11 cellular contexts compared by ENCODE assay signal in genomic region chr20:46959081-46959692, GRCh38.
DNase-seq lines count a peak whose midpoint lies in the region; ATAC-seq, FAIRE-seq and TF ChIP-seq lines count a peak whose summit lies in the region.
"Had no signal": no experiment of that assay in that cellular context is flagged by ENCODE, and none has a peak within 500 bp of the region (broad histone marks: within the 10 kb centered on the region; RNA-seq: fewer than 3 reads in every experiment).

No MANE protein-coding gene starts in this region.

- 27% methylated on average over 13 of the region's 13 CpGs for WGBS in HepG2 (ENCODE audit: low lambda C conversion rate)
- WGBS in tibial nerve, 2 donors: 60 to 65% methylated on average over 13 of the region's 13 CpGs

- POLR2A ChIA-PET in HepG2 (lab: Yijun Ruan, JAX): no interaction called here

- in situ Hi-C loops in brain microvascular endothelial cell (cut with HindIII; ENCODE audit: low pct_ligation_motif_present, low sequenced_read_pairs): no loop called here
- in situ Hi-C loops in HepG2 (cut with HindIII; ENCODE audit: extremely low pct_ligation_motif_present, low pct_unique_long_range_greater_than_20kb): no loop called here

- H3K36me3 ChIP-seq in brain microvascular endothelial cell (replicated peaks): no peaks in the 10 kb centered on the region
- H3K36me3 ChIP-seq in HepG2 (replicated peaks in 1 of 2; ENCODE audit: control insufficient read depth in 1 of 2, insufficient read depth in 2 of 2, low read length in 2 of 2): no peaks in the 10 kb centered on the region
- H3K36me3 ChIP-seq in tibial nerve: peaks cover 0 to 9% (median 0%) of the 10 kb centered on the region in 3 donors
- H3K36me3 ChIP-seq: cardiac muscle cell had no signal

- BruUV-seq in HepG2 (replicated peaks; lab: Mats Ljungman, UMichigan): no TSS peak

- H3K4me3 ChIP-seq in brain microvascular endothelial cell (ENCODE audit: low read depth, low read length) (no peak overlapping the region), HepG2 (replicated peaks in 1 of 3; ENCODE audit: insufficient read depth in 1 of 3, low read depth in 2 of 3, low read length in 3 of 3) (no peak overlapping the region), tibial nerve (no peak overlapping the region)
- H3K4me3 ChIP-seq: cardiac muscle cell had no signal

- no peak overlapping the region for H2AFZ ChIP-seq in HepG2 (ENCODE audit: low read length)

- H3K27me3 ChIP-seq in brain microvascular endothelial cell (replicated peaks): no peaks in the 10 kb centered on the region
- peaks cover 1 to 21% of the 10 kb centered on the region in 2 experiments; a peak in 2 of 5 replicates for H3K27me3 ChIP-seq in HepG2 (ENCODE audit: control insufficient read depth in 1 of 2, insufficient read depth in 2 of 2, low read length in 2 of 2)
- no peaks in the 10 kb centered on the region for H3K27me3 ChIP-seq in tibial nerve
- H3K27me3 ChIP-seq: cardiac muscle cell had no signal

- H3K9me3 ChIP-seq in HepG2 (ENCODE audit: low read length) (no peaks in the 10 kb centered on the region), tibial nerve (peaks cover 0 to 13% (median 0%) of the 10 kb centered on the region in 4 donors)

- no peak for TF ChIP-seq RAD21 in HepG2 (CRISPR knock-in tag; IDR thresholded peaks at IDR 0.05)

- no peak overlapping the region for H3K9ac ChIP-seq in HepG2 (ENCODE audit: insufficient read depth, low read depth, low read length)

- H3K27ac ChIP-seq in brain microvascular endothelial cell (peak overlapping the region; percentile 22), HepG2 (ENCODE audit: extremely low read length, insufficient read depth, low read length) (no peak overlapping the region), tibial nerve (no peak overlapping the region)
- H3K27ac ChIP-seq: cardiac muscle cell had no signal

- peak; percentile 55 for ATAC-seq in HepG2
- ATAC-seq: activated CD8-positive, alpha-beta T cell treated with anti-CD3 and anti-CD28 coated beads, Interleukin-2, amount 10 ng/mL, durations not matched to agents 7 days and 5 days had no signal

- CTCF ChIA-PET in HepG2 (lab: Yijun Ruan, JAX; ENCODE audit: low intra/inter-chr PET ratio, low total read pairs): no interaction called here

- TF ChIP-seq EP300 in HepG2 (IDR thresholded peaks at IDR 0.05; ENCODE audit: low read depth in 2 of 2, low read length in 2 of 2): 0 out of 4 replicates have a peak, but pooled peaks of 1 of the 2 experiments have one; percentile 43
- TF ChIP-seq EP300 in HepG2 (CRISPR knock-in tag; IDR thresholded peaks at IDR 0.05; ENCODE audit: borderline replicate concordance): no peak
- TF ChIP-seq EP300 in tibial nerve (IDR thresholded peaks at IDR 0.05): no peak

- no peak for TF ChIP-seq CTCF in brain microvascular endothelial cell (IDR thresholded peaks at IDR 0.05; ENCODE audit: low read depth, low read length, missing control alignments)
- no peak for TF ChIP-seq CTCF in HepG2 (CRISPR knock-in tag; IDR thresholded peaks at IDR 0.05)
- no peak for TF ChIP-seq CTCF in tibial nerve (IDR thresholded peaks at IDR 0.05)

- peak; percentile 63 for DNase-seq in DMS53 (lab: John Stamatoyannopoulos, UW)
- DNase-seq in M059J (ENCODE audit: low read depth): peak; percentile 98
- DNase-seq in brain microvascular endothelial cell: peak; percentile 94
- peak; percentile 59 for DNase-seq in HepG2 (ENCODE audit: low spot score)
- DNase-seq in NCI-H1417 (lab: John Stamatoyannopoulos, UW): no peak
- DNase-seq in GM19238 (ENCODE audit: insufficient read length, low spot score): no peak
- no peak for DNase-seq in tibial nerve (ENCODE audit: low spot score in 2 of 2)
- DNase-seq in NCI-H82 treated with DMSO at 0.1 percent for 48 hours (lab: John Stamatoyannopoulos, UW; ENCODE audit: unreplicated experiment): no peak
- DNase-seq: activated CD8-positive, alpha-beta T cell treated with anti-CD3 and anti-CD28 coated beads, Interleukin-2, amount 10 ng/mL, durations not matched to agents 7 days and 5 days; hippocampal formation had no signal

- no peaks in the 10 kb centered on the region for H3K4me1 ChIP-seq in HepG2 (ENCODE audit: insufficient read depth, low read length)
- peaks cover 0 to 6% (median 2%) of the 10 kb centered on the region in 4 donors for H3K4me1 ChIP-seq in tibial nerve

- no peaks in the 10 kb centered on the region for H3K79me2 ChIP-seq in HepG2 (ENCODE audit: insufficient read depth, low read length)

- no peak for TF ChIP-seq POLR2A in HepG2 (IDR thresholded peaks at IDR 0.05; ENCODE audit: insufficient read depth in 1 of 2, low read depth in 2 of 2, low read length in 2 of 2)
- no peak for TF ChIP-seq POLR2A in tibial nerve (IDR thresholded peaks at IDR 0.05)

- no peak overlapping the region for H3K4me2 ChIP-seq in HepG2 (ENCODE audit: low read depth, low read length)

- FAIRE-seq in HepG2 (lab: Jason Lieb, UNC): no peak

- H4K20me1 ChIP-seq in HepG2 (ENCODE audit: insufficient read depth, low read length): no peaks in the 10 kb centered on the region

- intact Hi-C loops in HepG2 (cut with micrococcal nuclease; ENCODE audit: unreplicated experiment): no loop called here

TF ChIP-seq in HepG2, 621 proteins besides CTCF, POLR2A, EP300 and RAD21:
- TF ChIP-seq CREB1 (IDR thresholded peaks at IDR 0.05) (no peak), CREB1 (CRISPR knock-in tag; IDR thresholded peaks at IDR 0.05) (no peak), ZKSCAN8 (CRISPR knock-in tag; IDR thresholded peaks at IDR 0.05; ENCODE audit: borderline replicate concordance) (peak; percentile 81), POLR2AphosphoS5 (IDR thresholded peaks at IDR 0.05; ENCODE audit: low read depth, low read length) (no peak), PRDM10 (CRISPR knock-in tag; IDR thresholded peaks at IDR 0.05; ENCODE audit: low read depth) (peak; percentile 93), NR2F1 (CRISPR knock-in tag; IDR thresholded peaks at IDR 0.05) (peak in 1 of 2 experiments; percentile 54; a peak in 2 of 4 replicates), FOSL2 (CRISPR knock-in tag; IDR thresholded peaks at IDR 0.05) (peak; percentile 87), FOXA1 (IDR thresholded peaks at IDR 0.05) (no peak), FOXA1 (CRISPR knock-in tag; IDR thresholded peaks at IDR 0.05) (peak; percentile 31; the same call in 1 of the 2 replicates), MYNN (CRISPR knock-in tag; IDR thresholded peaks at IDR 0.05; ENCODE audit: low read depth) (no peak)

Comparison
In these comparisons a context has a peak if more than half of its experiments do, and no peak if none do; other contexts are left out.
1. DNase-seq: peak in DMS53 (single experiment), M059J (single experiment), brain microvascular endothelial cell (single experiment) and HepG2 (single experiment); none in NCI-H1417 (0 of 3), GM19238 (single experiment), tibial nerve (0 of 2) and NCI-H82 treated with DMSO at 0.1 percent for 48 hours (single experiment).